ENCODE assay signal across 10 cellular contexts in the genomic region with DNA sequence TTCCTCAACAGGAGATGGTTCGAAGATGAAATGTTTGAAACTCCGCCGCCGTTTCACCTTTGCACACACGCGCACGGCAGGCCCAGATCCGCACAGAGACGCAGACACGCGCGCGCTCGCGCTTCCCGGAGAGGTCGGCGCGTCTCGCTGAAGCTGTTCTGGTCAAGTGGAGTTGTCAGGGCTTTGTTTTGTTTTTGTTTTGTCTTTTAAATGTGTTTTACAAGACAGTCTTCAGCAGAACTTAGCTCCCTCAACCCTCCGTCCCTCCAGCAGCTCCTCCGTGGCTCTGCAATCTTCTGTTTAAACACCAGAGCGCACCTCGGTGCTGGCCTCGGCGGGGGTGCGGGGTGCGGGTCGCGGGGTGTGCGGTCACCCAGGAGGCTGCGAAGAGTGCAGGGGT. TPM values are rescaled to one million over a fixed set of nuclear protein-coding genes. Genes with fewer than 3 reads are reported as not detected.
A peak's percentile ranks its signal among the peaks of the same experiment; 100 is the strongest.
DNase-seq lines count a peak whose midpoint lies in the region; ATAC-seq and TF ChIP-seq lines count a peak whose summit lies in the region.
"Had no signal": no experiment of that assay in that cellular context is flagged by ENCODE, and none has a peak within 500 bp of the region (broad histone marks: within the 10 kb centered on the region; RNA-seq: fewer than 3 reads in every experiment).

No MANE protein-coding gene starts in this region.

- no peaks in the 10 kb centered on the region for H3K36me3 Mint-ChIP-seq in stimulated activated memory B cell treated with anti-CD40 and anti-IgM and Interleukin-4, amounts not matched to agents 10 μg/mL and 1 μg/mL and 100 μg/mL, for 72 hours

- DNase-seq in astrocyte of the cerebellum (ENCODE audit: low read depth) (no peak), islet precursor cell (peak; percentile 65), SW 1271 (lab: John Stamatoyannopoulos, UW) (no peak), HK-2 (ENCODE audit: unreplicated experiment) (no peak), foreskin melanocyte (no peak)
- DNase-seq: cerebellar nuclear complex; stimulated activated CD4-positive, alpha-beta T cell treated with anti-CD3 and anti-CD28 coated beads, Interleukin-4, amount 100 ng/mL, for 24 hours had no signal

- peaks cover 33% of the 10 kb centered on the region for H3K4me1 ChIP-seq in HUES64 (ENCODE audit: insufficient read depth, low read length)

- peak overlapping the region; percentile 77 for H3K4me3 ChIP-seq in HUES64 (ENCODE audit: low read length)
- peak overlapping the region; percentile 53 for H3K4me3 ChIP-seq in astrocyte of the cerebellum (ENCODE audit: low read depth, low read length)

- peak overlapping the region; percentile 10 for H3K4me3 Mint-ChIP-seq in stimulated activated memory B cell treated with anti-CD40 and anti-IgM and Interleukin-4, amounts not matched to agents 10 μg/mL and 1 μg/mL and 100 μg/mL, for 72 hours

- H3K36me3 ChIP-seq in HUES64 (ENCODE audit: insufficient read depth, low read length) = no peaks in the 10 kb centered on the region

- H3K27me3 Mint-ChIP-seq in stimulated activated memory B cell treated with anti-CD40 and anti-IgM and Interleukin-4, amounts not matched to agents 10 μg/mL and 1 μg/mL and 100 μg/mL, for 72 hours = peaks cover 80% of the 10 kb centered on the region

- peak overlapping the region; percentile 74; the same call in 1 of the 2 replicates for H3K27ac ChIP-seq in HUES64 (ENCODE audit: low read depth, low read length)

- H3K27ac Mint-ChIP-seq in stimulated activated memory B cell treated with anti-CD40 and anti-IgM and Interleukin-4, amounts not matched to agents 10 μg/mL and 1 μg/mL and 100 μg/mL, for 72 hours = no peak overlapping the region

- ATAC-seq in stimulated activated memory B cell treated with anti-CD40 and anti-IgM and Interleukin-4, amounts not matched to agents 10 μg/mL and 1 μg/mL and 100 μg/mL, for 72 hours = no peak
- ATAC-seq: left lobe of liver had no signal

- no peaks in the 10 kb centered on the region for H3K9me3 Mint-ChIP-seq in stimulated activated memory B cell treated with anti-CD40 and anti-IgM and Interleukin-4, amounts not matched to agents 10 μg/mL and 1 μg/mL and 100 μg/mL, for 72 hours

- under 1% methylated on average over 32 of the region's 32 CpGs for WGBS in HUES64

- H3K9ac ChIP-seq in HUES64 (ENCODE audit: low read depth, low read length) = peak overlapping the region; percentile 58

- H3K4me1 Mint-ChIP-seq in stimulated activated memory B cell treated with anti-CD40 and anti-IgM and Interleukin-4, amounts not matched to agents 10 μg/mL and 1 μg/mL and 100 μg/mL, for 72 hours = peaks cover 16% of the 10 kb centered on the region

- H3K9me3 ChIP-seq in HUES64 (ENCODE audit: insufficient read depth, low read depth, low read length) = 0 out of 2 replicates have a peak, but pooled peaks cover 2% of the 10 kb centered on the region

- TF ChIP-seq CTCF in astrocyte of the cerebellum (IDR thresholded peaks at IDR 0.05; ENCODE audit: low read depth, low read length, missing control alignments) = no peak

- in situ Hi-C loops in astrocyte of the cerebellum (cut with HindIII; ENCODE audit: low sequenced_read_pairs) = no loop called here

- H3K27me3 ChIP-seq in HUES64 (ENCODE audit: insufficient read depth, low read length) = peaks cover 64% of the 10 kb centered on the region

RNA-seq across cellular contexts. Expression of gene IRX2, which starts 5.3 kb away (rescaled TPM):
- polyA plus RNA-seq in HUES64 (2013, experiment 1 of 2) = 49.3 TPM
- 50.4 TPM for polyA plus RNA-seq in HUES64 (2013, experiment 2 of 2)
